In the genomic region with DNA sequence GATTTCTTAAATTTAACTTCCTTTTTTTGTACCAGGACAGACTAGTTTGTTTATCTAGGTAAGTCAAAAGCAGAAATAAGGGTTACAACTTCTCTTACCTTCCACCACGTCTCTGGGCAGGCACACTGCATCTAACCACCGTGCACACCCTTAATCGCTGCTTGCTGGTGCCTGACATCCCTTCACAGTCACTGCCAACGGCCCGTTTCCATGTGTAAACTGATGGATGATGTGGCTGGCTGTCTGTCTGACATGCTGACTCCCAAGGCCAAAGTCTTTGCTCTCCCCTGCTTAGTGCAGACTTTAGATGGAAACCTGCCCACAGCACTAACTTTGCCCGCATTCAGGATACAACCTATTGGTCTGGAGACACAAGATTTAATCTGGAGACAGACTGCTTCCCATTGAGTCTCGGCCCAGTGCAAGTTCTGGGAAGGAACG, we compare ENCODE assay signal across 13 cellular contexts. TPM values are rescaled to one million over a fixed set of nuclear protein-coding genes. Genes with fewer than 3 reads are reported as not detected.
DNase-seq lines count a peak whose midpoint lies in the region; ATAC-seq, FAIRE-seq and TF ChIP-seq lines count a peak whose summit lies in the region.
"Had no signal": no experiment of that assay in that cellular context is flagged by ENCODE, and none has a peak within 500 bp of the region (broad histone marks: within the 10 kb centered on the region; RNA-seq: fewer than 3 reads in every experiment).

No MANE protein-coding gene starts in this region.

- no peaks in the 10 kb centered on the region for H3K9me3 ChIP-seq in suprapubic skin
- H3K9me3 ChIP-seq in MG63: no peaks in the 10 kb centered on the region

- TF ChIP-seq CTCF in suprapubic skin (IDR thresholded peaks at IDR 0.05): no peak

- peaks cover 54% of the 10 kb centered on the region for H3K4me1 Mint-ChIP-seq in activated CD4-positive, alpha-beta T cell treated with anti-CD3 and anti-CD28 coated beads, Interleukin-2, amount 10 ng/mL, durations not matched to agents 24 days and 14 days
- peaks cover 57% of the 10 kb centered on the region for H3K4me1 Mint-ChIP-seq in activated T-cell treated with anti-CD3 and anti-CD28 coated beads, Interleukin-2, amount 50 U/mL, for 4 hours (ENCODE audit: low read depth)

- peak overlapping the region; percentile 83 for H3K4me3 Mint-ChIP-seq in activated CD4-positive, alpha-beta T cell treated with anti-CD3 and anti-CD28 coated beads, Interleukin-2, amount 10 ng/mL, durations not matched to agents 24 days and 14 days
- H3K4me3 Mint-ChIP-seq in activated T-cell treated with anti-CD3 and anti-CD28 coated beads, Interleukin-2, amount 50 U/mL, for 4 hours: peak overlapping the region; percentile 84

- H3K4me1 ChIP-seq in suprapubic skin: peaks cover 20% of the 10 kb centered on the region

- H3K27ac Mint-ChIP-seq in activated CD4-positive, alpha-beta T cell treated with anti-CD3 and anti-CD28 coated beads, Interleukin-2, amount 10 ng/mL, durations not matched to agents 24 days and 14 days: peak overlapping the region; percentile 3

- H3K27ac ChIP-seq in suprapubic skin: no peak overlapping the region

- TF ChIP-seq EP300 in suprapubic skin (IDR thresholded peaks at IDR 0.05): no peak

- H3K27me3 ChIP-seq in suprapubic skin (peaks cover 3% of the 10 kb centered on the region), MG63 (no peaks in the 10 kb centered on the region)

- peaks cover 9% of the 10 kb centered on the region for H3K36me3 Mint-ChIP-seq in activated CD4-positive, alpha-beta T cell treated with anti-CD3 and anti-CD28 coated beads, Interleukin-2, amount 10 ng/mL, durations not matched to agents 24 days and 14 days (ENCODE audit: low read depth)
- H3K36me3 Mint-ChIP-seq in activated T-cell treated with anti-CD3 and anti-CD28 coated beads, Interleukin-2, amount 50 U/mL, for 4 hours (ENCODE audit: insufficient read depth): peaks cover 1% of the 10 kb centered on the region

- no peaks in the 10 kb centered on the region for H3K9me3 Mint-ChIP-seq in activated CD4-positive, alpha-beta T cell treated with anti-CD3 and anti-CD28 coated beads, Interleukin-2, amount 10 ng/mL, durations not matched to agents 24 days and 14 days
- H3K9me3 Mint-ChIP-seq in activated T-cell treated with anti-CD3 and anti-CD28 coated beads, Interleukin-2, amount 50 U/mL, for 4 hours: no peaks in the 10 kb centered on the region

- whole genome bisulfite sequencing in suprapubic skin: 66% methylated on average over 8 of the region's 8 CpGs

- H3K4me3 ChIP-seq in suprapubic skin (peak overlapping the region; percentile 36), MG63 (no peak overlapping the region)

- peak; percentile 58 for DNase-seq in activated CD4-positive, alpha-beta T cell treated with anti-CD3 and anti-CD28 coated beads, Interleukin-2, amount 10 ng/mL, durations not matched to agents 24 days and 14 days
- DNase-seq in activated CD4-positive, alpha-beta T cell treated with anti-CD3 and anti-CD28 coated beads, Interleukin-2, amount 50 U/mL, for 1 hour: no peak
- no peak for DNase-seq in activated T-cell treated with anti-CD3 and anti-CD28 coated beads, Interleukin-2, amount 50 U/mL, for 4 hours
- peak; percentile 11 for DNase-seq in kidney glomerular epithelial cell (lab: John Stamatoyannopoulos, UW)
- DNase-seq in suprapubic skin (ENCODE audit: low spot score in 2 of 2): no peak
- DNase-seq in H54 (ENCODE audit: insufficient read length, low spot score): no peak
- DNase-seq in cerebellum (ENCODE audit: low spot score): no peak
- no peak for DNase-seq in MG63
- DNase-seq: GF-D8, NCI-H2029 had no signal

- ATAC-seq in activated T-cell treated with anti-CD3 and anti-CD28 coated beads, Interleukin-2, amount 50 U/mL, for 4 hours: no peak
- ATAC-seq: activated CD4-positive, CD25-positive, alpha-beta regulatory T cell treated with anti-CD3 and anti-CD28 coated beads, Interleukin-2, amount 50 U/mL, for 24 hours had no signal

- peaks cover 6% of the 10 kb centered on the region for H3K27me3 Mint-ChIP-seq in activated CD4-positive, alpha-beta T cell treated with anti-CD3 and anti-CD28 coated beads, Interleukin-2, amount 10 ng/mL, durations not matched to agents 24 days and 14 days
- peaks cover 19% of the 10 kb centered on the region for H3K27me3 Mint-ChIP-seq in activated T-cell treated with anti-CD3 and anti-CD28 coated beads, Interleukin-2, amount 50 U/mL, for 4 hours (ENCODE audit: low read depth)

- FAIRE-seq in H54 (lab: Jason Lieb, UNC): no peak

- H3K36me3 ChIP-seq in suprapubic skin: no peaks in the 10 kb centered on the region
- H3K36me3 ChIP-seq in MG63: no peaks in the 10 kb centered on the region

- TF ChIP-seq POLR2A in suprapubic skin (IDR thresholded peaks at IDR 0.05): no peak
- no peak for TF ChIP-seq POLR2A in H54 (IDR thresholded peaks at IDR 0.05; ENCODE audit: low read depth, low read length)

- intact Hi-C loops in activated CD4-positive, alpha-beta T cell treated with anti-CD3 and anti-CD28 coated beads, Interleukin-2, amount 10 ng/mL, durations not matched to agents 24 days and 14 days (cut with micrococcal nuclease): loop anchor here (10.0 kb wide), 1 partner anchor 1348 kb away; no protein-coding TSS in a partner anchor

RNA-seq across cellular contexts. Expression of gene TMEM273, which starts 1.1 kb away (rescaled TPM):
- 34.3 and 36.4 TPM in 2 replicates for total RNA-seq in activated CD4-positive, alpha-beta T cell treated with anti-CD3 and anti-CD28 coated beads, Interleukin-2, amount 10 ng/mL, durations not matched to agents 24 days and 14 days
- 10 to 100 TPM; 35.3 to 96.4 (median 45.6) TPM for total RNA-seq in activated T-cell treated with anti-CD3 and anti-CD28 coated beads, Interleukin-2, amount 50 U/mL, for 4 hours
- 10 to 100 TPM in 1 of 4 donors, 1 to 10 TPM in 3; 1.3 to 10.6 (median 6.8) TPM for total RNA-seq in suprapubic skin
- total RNA-seq in cerebellum: 2.8 TPM
- total RNA-seq in MG63 (2014; rRNA removed; shearing (Covaris generic); ENCODE audit: low replicate concordance): not detected in 2 replicates
- total RNA-seq: fibroblast of villous mesenchyme, RPMI7951 had no signal

RNA-seq across cellular contexts. Expression of gene FAM170B, which starts 53.2 kb away (rescaled TPM):
- total RNA-seq in activated CD4-positive, alpha-beta T cell treated with anti-CD3 and anti-CD28 coated beads, Interleukin-2, amount 10 ng/mL, durations not matched to agents 24 days and 14 days: not detected in 2 replicates
- total RNA-seq in activated T-cell treated with anti-CD3 and anti-CD28 coated beads, Interleukin-2, amount 50 U/mL, for 4 hours: not detected
- total RNA-seq in suprapubic skin: not detected
- not detected for total RNA-seq in cerebellum
- total RNA-seq in MG63 (2014; rRNA removed; shearing (Covaris generic); ENCODE audit: low replicate concordance): not detected in 2 replicates
- total RNA-seq: fibroblast of villous mesenchyme, RPMI7951 had no signal

Comparison
In these comparisons a context has a peak if more than half of its experiments do, and no peak if none do; other contexts are left out.
1. DNase-seq: peak in activated CD4-positive, alpha-beta T cell treated with anti-CD3 and anti-CD28 coated beads, Interleukin-2, amount 10 ng/mL, durations not matched to agents 24 days and 14 days (single experiment) and kidney glomerular epithelial cell (single experiment); none in activated CD4-positive, alpha-beta T cell treated with anti-CD3 and anti-CD28 coated beads, Interleukin-2, amount 50 U/mL, for 1 hour (single experiment), activated T-cell treated with anti-CD3 and anti-CD28 coated beads, Interleukin-2, amount 50 U/mL, for 4 hours (single experiment), suprapubic skin (0 of 2), H54 (single experiment), cerebellum (single experiment) and MG63 (single experiment).